Comparison of ENCODE assay signal across 29 cellular contexts in the genomic region with DNA sequence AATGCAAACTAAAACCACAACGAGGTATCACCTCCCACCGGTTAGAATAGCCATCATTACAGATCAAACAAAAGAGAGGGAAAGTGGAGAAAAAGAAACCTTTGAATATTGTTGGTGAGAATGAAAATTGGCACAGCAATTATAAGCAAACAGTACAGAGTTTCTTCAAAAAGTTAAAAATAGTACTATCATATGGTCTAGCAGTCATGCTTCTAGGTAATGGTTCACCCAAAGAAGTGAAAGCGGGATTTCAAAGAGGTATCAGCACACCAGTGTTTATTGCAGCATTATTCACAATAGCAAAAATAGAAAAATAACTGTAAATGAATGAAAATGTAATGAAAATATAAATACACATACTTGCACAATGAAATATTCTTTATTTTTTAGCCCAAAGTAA.
"Had no signal": no experiment of that assay in that cellular context is flagged by ENCODE, and none has a peak within 500 bp of the region (broad histone marks: within the 10 kb centered on the region; RNA-seq: fewer than 3 reads in every experiment).

No MANE protein-coding gene starts in this region.

- ATAC-seq: activated CD4-positive, CD25-positive, alpha-beta regulatory T cell treated with anti-CD3 and anti-CD28 coated beads, Interleukin-2, amount 50 U/mL, for 24 hours; activated CD8-positive, alpha-beta memory T cell treated with anti-CD3 and anti-CD28 coated beads, Interleukin-2, amount 10 ng/mL, durations not matched to agents 7 days and 5 days; activated CD8-positive, alpha-beta T cell treated with anti-CD3 and anti-CD28 coated beads for 36 hours; activated naive CD4-positive, alpha-beta T cell treated with anti-CD3 and anti-CD28 coated beads, Interleukin-2, amount 50 U/mL, for 72 hours; gastroesophageal sphincter; heart right ventricle had no signal

- H2AFZ ChIP-seq: hepatocyte had no signal

- H3K79me2 ChIP-seq: hepatocyte had no signal

- H3K4me3 ChIP-seq: ascending aorta, breast epithelium, cardiac muscle cell, colonic mucosa, esophagus squamous epithelium, gastroesophageal sphincter, heart right ventricle, hepatocyte had no signal

- DNase-seq: activated B cell treated with CpG ODN at 0.5 μM for 24 hours; activated CD4-positive, alpha-beta T cell treated with anti-CD3 and anti-CD28 coated beads for 48 hours; activated CD4-positive, alpha-beta T cell treated with anti-CD3 and anti-CD28 coated beads, Interleukin-2, amount 50 U/mL, for 1 hour; activated CD4-positive, alpha-beta T cell treated with anti-CD3 and anti-CD28 coated beads, Interleukin-2, amount 50 U/mL, for 48 hours; activated CD8-positive, alpha-beta memory T cell treated with anti-CD3 and anti-CD28 coated beads, Interleukin-2, amount 10 ng/mL, durations not matched to agents 7 days and 5 days; activated CD8-positive, alpha-beta memory T cell treated with anti-CD3 and anti-CD28 coated beads, Interleukin-2, amount 50 U/mL, for 4 hours; activated CD8-positive, alpha-beta T cell treated with anti-CD3 and anti-CD28 coated beads for 36 hours; activated effector memory CD4-positive, alpha-beta T cell treated with anti-CD3 and anti-CD28 coated beads, Interleukin-2, amount 50 U/mL, for 16 hours; activated naive CD4-positive, alpha-beta T cell treated with anti-CD3 and anti-CD28 coated beads, Interleukin-2, amount 10 ng/mL, durations not matched to agents 7 days and 5 days; activated naive CD8-positive, alpha-beta T cell treated with anti-CD3 and anti-CD28 coated beads, Interleukin-2, amount 10 ng/mL, durations not matched to agents 7 days and 5 days; activated T-cell treated with anti-CD3 and anti-CD28 coated beads, Interleukin-2, amount 50 U/mL, for 1 hour; activated T-cell treated with anti-CD3 and anti-CD28 coated beads, Interleukin-2, amount 50 U/mL, for 48 hours; central memory CD4-positive, alpha-beta T cell; cerebellar nuclear complex; colonic mucosa; effector CD8-positive, alpha-beta T cell; esophagus squamous epithelium; foreskin melanocyte; heart right ventricle; T1000; WERI-Rb-1 had no signal

- H3K9me3 ChIP-seq: ascending aorta, breast epithelium, colonic mucosa, esophagus squamous epithelium, gastroesophageal sphincter, heart right ventricle had no signal

- H3K4me1 ChIP-seq: ascending aorta, breast epithelium, colonic mucosa, esophagus squamous epithelium, gastroesophageal sphincter, heart right ventricle had no signal

- H3K36me3 ChIP-seq: ascending aorta, breast epithelium, cardiac muscle cell, colonic mucosa, esophagus squamous epithelium, gastroesophageal sphincter, heart right ventricle, WERI-Rb-1 had no signal

- H3K27me3 ChIP-seq: ascending aorta, breast epithelium, cardiac muscle cell, colonic mucosa, esophagus squamous epithelium, gastroesophageal sphincter, heart right ventricle, hepatocyte had no signal

- H3K27ac ChIP-seq: ascending aorta, breast epithelium, cardiac muscle cell, colonic mucosa, epithelial cell of prostate, esophagus squamous epithelium, gastroesophageal sphincter, heart right ventricle, hepatocyte, WERI-Rb-1 had no signal

- H3K4me2 ChIP-seq: hepatocyte had no signal
